15 cellular contexts compared by ENCODE assay signal in genomic region chr12:13194462-13195110, GRCh38. TPM values are rescaled to one million over a fixed set of nuclear protein-coding genes. Genes with fewer than 3 reads are reported as not detected.
A peak's percentile ranks its signal among the peaks of the same experiment; 100 is the strongest.
DNase-seq lines count a peak whose midpoint lies in the region; ATAC-seq and TF ChIP-seq lines count a peak whose summit lies in the region.
"Had no signal": no experiment of that assay in that cellular context is flagged by ENCODE, and none has a peak within 500 bp of the region (broad histone marks: within the 10 kb centered on the region; RNA-seq: fewer than 3 reads in every experiment).

No MANE protein-coding gene starts in this region.

- CTCF ChIA-PET in RWPE1 (lab: Yijun Ruan, JAX), result no interaction called here

- peak overlapping the region; percentile 70 for H2BK120ac ChIP-seq in trophoblast cell (ENCODE audit: insufficient read depth, low read length, poor library complexity)

- peak; percentile 60 for DNase-seq in RWPE1 (ENCODE audit: low spot score)
- DNase-seq in epithelial cell of prostate (ENCODE audit: low read depth, low spot score), result peak; percentile 79
- DNase-seq in trophoblast cell, result peak in 1 of 2 donors; percentile 30
- no peak for DNase-seq in SHP77 (lab: John Stamatoyannopoulos, UW)
- DNase-seq in NCI-H446 treated with DMSO at 0.1 percent for 48 hours (lab: John Stamatoyannopoulos, UW), result no peak
- no peak for DNase-seq in NCI-H345 treated with DMSO at 0.1 percent for 48 hours (lab: John Stamatoyannopoulos, UW; ENCODE audit: unreplicated experiment)
- DNase-seq: activated naive CD4-positive, alpha-beta T cell treated with anti-CD3 and anti-CD28 coated beads for 36 hours; left cardiac atrium; NCI-H2171; T-helper 9 cell had no signal

- H3K18ac ChIP-seq in trophoblast cell (ENCODE audit: low read length), result peak overlapping the region; percentile 63

- ATAC-seq in GM18505 (IDR thresholded peaks at IDR 0.05; ENCODE audit: unreplicated experiment), result no peak
- ATAC-seq: left cardiac atrium, Panc1 had no signal

- peak overlapping the region; percentile 88 to 99 (median 94) for H3K4me2 ChIP-seq in BLaER1 treated with 17β-estradiol and CSF1 and Interleukin-3, amounts not matched to agents 10 nM and 100 nM
- H3K4me2 ChIP-seq in trophoblast cell (ENCODE audit: low read length), result no peak overlapping the region

- H2BK12ac ChIP-seq in trophoblast cell (ENCODE audit: low read length), result peak overlapping the region; percentile 79

- no peak for TF ChIP-seq CTCF in RWPE1 (conservative IDR thresholded peaks at IDR 0.05; ENCODE audit: low read depth)

- no peak for TF ChIP-seq POLR2A in GM18505 (IDR thresholded peaks at IDR 0.05; ENCODE audit: borderline replicate concordance, extremely low read depth, insufficient read depth, insufficient read length)

- H3K9ac ChIP-seq in BLaER1 treated with 17β-estradiol and CSF1 and Interleukin-3, amounts not matched to agents 10 nM and 100 nM, result peak overlapping the region in 3 of 11 experiments; percentile 2 to 30 (median 20); a peak in 3 of 22 replicates
- H3K9ac ChIP-seq in trophoblast cell (ENCODE audit: low read length), result no peak overlapping the region

- H3K23ac ChIP-seq in trophoblast cell (ENCODE audit: low read length), result no peak overlapping the region

- H3K4me3 ChIP-seq in BLaER1 treated with 17β-estradiol and CSF1 and Interleukin-3, amounts not matched to agents 10 nM and 100 nM, result no peak overlapping the region
- H3K4me3 ChIP-seq in trophoblast cell (ENCODE audit: low read depth, low read length), result no peak overlapping the region
- H3K4me3 ChIP-seq: coronary artery, MG63 had no signal

- H3K79me1 ChIP-seq in trophoblast cell (ENCODE audit: low read length), result peaks cover 12% of the 10 kb centered on the region

- no CpG with 5 or more reads among the region's 4 CpGs for WGBS in trophoblast cell (ENCODE audit: extremely low coverage, insufficient coverage, insufficient read length)

- H3K79me2 ChIP-seq in trophoblast cell (ENCODE audit: control insufficient read depth, insufficient read depth, low read length, poor library complexity), result peaks cover 2% of the 10 kb centered on the region

- POLR2A ChIA-PET in RWPE1 (lab: Yijun Ruan, JAX; ENCODE audit: low non-redundant PET), result no interaction called here

- H3K14ac ChIP-seq in trophoblast cell (ENCODE audit: low read length), result peak overlapping the region; percentile 42

- peak overlapping the region; percentile 77 for H4K91ac ChIP-seq in trophoblast cell (ENCODE audit: low read depth, low read length)

- no peak overlapping the region for H4K12ac ChIP-seq in trophoblast cell (ENCODE audit: low read depth, low read length)

- no peak overlapping the region for H3K4ac ChIP-seq in trophoblast cell (ENCODE audit: low read depth, low read length)

- peaks cover 0 to 10% (median 0%) of the 10 kb centered on the region in 11 experiments; a peak in 4 of 22 replicates for H3K27me3 ChIP-seq in BLaER1 treated with 17β-estradiol and CSF1 and Interleukin-3, amounts not matched to agents 10 nM and 100 nM
- H3K27me3 ChIP-seq in trophoblast cell (ENCODE audit: insufficient read depth, low read length), result no peaks in the 10 kb centered on the region
- H3K27me3 ChIP-seq: MG63 had no signal

- H3K9me3 ChIP-seq in BLaER1 treated with 17β-estradiol and CSF1 and Interleukin-3, amounts not matched to agents 10 nM and 100 nM (replicated peaks in 1 of 11), result no peaks in the 10 kb centered on the region
- no peaks in the 10 kb centered on the region for H3K9me3 ChIP-seq in trophoblast cell (ENCODE audit: insufficient read depth, low read depth, low read length)
- H3K9me3 ChIP-seq: MG63 had no signal

- peaks cover 45 to 68% (median 62%) of the 10 kb centered on the region in 10 experiments for H3K4me1 ChIP-seq in BLaER1 treated with 17β-estradiol and CSF1 and Interleukin-3, amounts not matched to agents 10 nM and 100 nM
- H3K4me1 ChIP-seq in trophoblast cell (ENCODE audit: control insufficient read depth in 1 of 2, insufficient read depth in 2 of 2, low read length in 2 of 2), result peaks cover 23 to 31% of the 10 kb centered on the region in 2 experiments

- H3K36me3 ChIP-seq in BLaER1 treated with 17β-estradiol and CSF1 and Interleukin-3, amounts not matched to agents 10 nM and 100 nM, result no peaks in the 10 kb centered on the region
- no peaks in the 10 kb centered on the region for H3K36me3 ChIP-seq in trophoblast cell (ENCODE audit: control insufficient read depth in 1 of 2, insufficient read depth in 2 of 2, low read length in 2 of 2)

- peak overlapping the region in 2 of 11 experiments; percentile 14 to 38; a peak in 1 of 22 replicates for H3K27ac ChIP-seq in BLaER1 treated with 17β-estradiol and CSF1 and Interleukin-3, amounts not matched to agents 10 nM and 100 nM
- H3K27ac ChIP-seq in RWPE1, result peak overlapping the region; percentile 49
- H3K27ac ChIP-seq in epithelial cell of prostate, result peak overlapping the region; percentile 90
- H3K27ac ChIP-seq in trophoblast cell (ENCODE audit: low read depth, low read length), result peak overlapping the region; percentile 83

- H2AFZ ChIP-seq in trophoblast cell (ENCODE audit: insufficient read depth, low read length, poor library complexity), result no peak overlapping the region

- H2BK5ac ChIP-seq in trophoblast cell (ENCODE audit: low read depth, low read length, poor library complexity), result peak overlapping the region; percentile 67

- H4K20me1 ChIP-seq in BLaER1 treated with 17β-estradiol and CSF1 and Interleukin-3, amounts not matched to agents 10 nM and 100 nM, result no peaks in the 10 kb centered on the region

- no peak overlapping the region for H4K8ac ChIP-seq in trophoblast cell (ENCODE audit: low read depth, low read length)

- H2AK5ac ChIP-seq in trophoblast cell (ENCODE audit: low read length), result no peak overlapping the region

RNA-seq across cellular contexts. Expression of gene EMP1, which starts 1.9 kb away (rescaled TPM):
- polyA plus RNA-seq in trophoblast cell (2013), result 10.1 and 10.7 TPM in 2 replicates

Comparison
In these comparisons a context has a peak if more than half of its experiments do, and no peak if none do; other contexts are left out.
1. DNase-seq: peak in RWPE1 (single experiment) and epithelial cell of prostate (single experiment); none in SHP77 (0 of 2), NCI-H446 treated with DMSO at 0.1 percent for 48 hours (single experiment) and NCI-H345 treated with DMSO at 0.1 percent for 48 hours (single experiment).